ENCODE assay signal across 26 cellular contexts in the genomic region with DNA sequence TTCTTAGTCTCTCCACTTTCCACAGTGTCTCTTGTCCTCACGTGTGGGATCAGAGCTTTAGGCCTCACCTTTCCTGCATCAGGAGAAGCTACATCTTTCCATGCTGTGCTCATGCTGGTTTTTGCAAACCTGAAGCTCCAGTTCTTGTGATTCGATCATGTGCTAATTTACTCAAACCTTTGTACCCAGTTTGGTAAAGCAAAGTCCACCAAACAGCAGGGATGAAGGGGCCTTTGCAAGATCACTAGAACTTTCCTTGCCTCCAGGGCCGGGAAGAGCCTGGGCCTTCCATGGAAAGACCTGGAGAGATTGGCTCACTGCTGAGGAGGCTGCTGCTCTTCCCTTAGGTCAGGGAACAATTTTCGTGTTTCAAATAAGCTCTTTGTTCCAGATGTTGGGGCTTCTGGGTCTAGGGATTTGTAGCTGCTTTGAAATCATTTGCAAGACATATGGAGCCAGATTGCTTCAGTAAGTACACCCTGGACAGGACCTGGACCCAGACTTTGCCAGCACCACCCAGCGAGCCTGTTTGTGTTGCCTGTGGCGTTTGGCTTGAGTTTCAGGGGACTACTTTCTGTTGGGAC. TPM values are rescaled to one million over a fixed set of nuclear protein-coding genes. Genes with fewer than 3 reads are reported as not detected.
"Had no signal": no experiment of that assay in that cellular context is flagged by ENCODE, and none has a peak within 500 bp of the region (broad histone marks: within the 10 kb centered on the region; RNA-seq: fewer than 3 reads in every experiment).

No MANE protein-coding gene starts in this region.

- H3K4me3 ChIP-seq: colonic mucosa, heart left ventricle, left ventricle myocardium inferior, psoas muscle had no signal

- ATAC-seq: heart left ventricle; naive thymus-derived CD4-positive, alpha-beta T cell; psoas muscle; sciatic nerve had no signal

- H3K27me3 ChIP-seq: colonic mucosa, heart left ventricle had no signal

- H3K4me1 ChIP-seq: colonic mucosa, heart left ventricle, left ventricle myocardium inferior, psoas muscle had no signal

- H3K9me3 ChIP-seq: colonic mucosa had no signal

- H3K36me3 ChIP-seq: colonic mucosa, heart left ventricle, left ventricle myocardium inferior had no signal

- H3K4me3 Mint-ChIP-seq: naive thymus-derived CD4-positive, alpha-beta T cell; nephron progenitor cell had no signal

- H3K27ac Mint-ChIP-seq: naive thymus-derived CD4-positive, alpha-beta T cell; nephron progenitor cell had no signal

- H3K4me1 Mint-ChIP-seq: nephron progenitor cell had no signal

- DNase-seq: colonic mucosa; dermis blood vessel endothelial cell; erythroblast; heart left ventricle; hypothalamus; left ventricle myocardium inferior; naive thymus-derived CD4-positive, alpha-beta T cell; nephron progenitor cell; psoas muscle; retina; stimulated activated naive CD4-positive, alpha-beta T cell; trophoblast cell had no signal

- FAIRE-seq: endothelial cell of umbilical vein, frontal cortex, islet of Langerhans had no signal

- H3K27ac ChIP-seq: colonic mucosa, heart left ventricle, left ventricle myocardium inferior, psoas muscle had no signal

RNA-seq across cellular contexts. Expression of a gene that starts 18.7 kb away (rescaled TPM):
- total RNA-seq: cerebellum; dermis blood vessel endothelial cell; endothelial cell of umbilical vein; fibroblast of lung; frontal cortex; glomerular endothelial cell; heart left ventricle; left ventricle myocardium inferior; lung microvascular endothelial cell; mesenteric fat pad; mononuclear cell; naive thymus-derived CD4-positive, alpha-beta T cell; omental fat pad; psoas muscle; sciatic nerve; skeletal muscle tissue; urinary bladder had no signal
- polyA plus RNA-seq: endothelial cell of umbilical vein; fibroblast of lung; heart left ventricle; naive thymus-derived CD4-positive, alpha-beta T cell; psoas muscle had no signal

RNA-seq across cellular contexts. Expression of a gene that starts 53.8 kb away (rescaled TPM):
- total RNA-seq: cerebellum; colonic mucosa; dermis blood vessel endothelial cell; endothelial cell of umbilical vein; fibroblast of lung; frontal cortex; glomerular endothelial cell; heart left ventricle; left ventricle myocardium inferior; lung microvascular endothelial cell; mesenteric fat pad; mononuclear cell; naive thymus-derived CD4-positive, alpha-beta T cell; omental fat pad; psoas muscle; sciatic nerve; skeletal muscle tissue had no signal
- polyA plus RNA-seq: endothelial cell of umbilical vein; fibroblast of lung; heart left ventricle; naive thymus-derived CD4-positive, alpha-beta T cell; psoas muscle; thymus; urinary bladder had no signal
